Comparison of ENCODE assay signal across 11 cellular contexts in the genomic region with DNA sequence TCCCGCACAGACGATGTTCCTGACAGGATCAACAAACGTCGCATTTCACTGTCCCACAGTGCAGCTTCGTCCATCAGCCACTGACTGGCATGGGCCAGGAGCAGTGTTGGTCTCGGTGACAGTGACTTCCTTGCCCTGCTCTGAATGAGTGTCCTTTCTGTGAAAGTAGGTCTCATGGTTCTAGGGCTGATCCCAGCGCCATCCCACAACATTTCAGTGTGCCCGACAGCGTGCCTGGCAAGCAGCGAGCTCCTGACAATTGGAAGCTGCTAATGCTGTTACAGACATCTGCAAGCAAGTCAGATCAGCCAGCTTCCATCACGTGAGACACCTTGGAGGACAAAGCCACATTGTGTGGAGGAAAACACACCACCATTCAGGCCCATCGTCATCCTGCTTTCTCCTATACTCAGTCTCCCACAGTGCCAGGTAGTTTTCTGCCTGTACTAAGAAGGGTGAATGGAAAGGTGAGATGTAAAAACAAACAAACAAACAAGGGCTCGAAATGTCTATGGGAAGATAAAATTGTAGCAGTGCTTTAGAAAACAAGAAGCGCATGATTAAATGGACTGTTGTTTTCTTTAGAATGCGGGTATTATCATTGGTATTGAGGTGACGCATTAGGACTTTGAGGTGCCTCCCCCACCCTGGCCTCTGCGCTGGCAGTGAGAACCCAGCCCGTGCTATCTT. TPM values are rescaled to one million over a fixed set of nuclear protein-coding genes. Genes with fewer than 3 reads are reported as not detected.
DNase-seq lines count a peak whose midpoint lies in the region; ATAC-seq, FAIRE-seq and TF ChIP-seq lines count a peak whose summit lies in the region.
"Had no signal": no experiment of that assay in that cellular context is flagged by ENCODE, and none has a peak within 500 bp of the region (broad histone marks: within the 10 kb centered on the region; RNA-seq: fewer than 3 reads in every experiment).

No MANE protein-coding gene starts in this region.

- H3K23me2 ChIP-seq in H1 (ENCODE audit: low read depth, low read length), result no peaks in the 10 kb centered on the region

- H3K56ac ChIP-seq in H1 (replicated peaks; ENCODE audit: insufficient read length, low read depth, low read length) (no peak overlapping the region), mesendoderm (ENCODE audit: low read length) (peak overlapping the region; percentile 66)

- H4K91ac ChIP-seq in H1 (replicated peaks; ENCODE audit: insufficient read length, low read length), result peak overlapping the region; percentile 20

- H3K4me3 ChIP-seq in H1 (ENCODE audit: extremely low read depth in 1 of 4, insufficient read depth in 2 of 4, low read depth in 3 of 4, low read length in 4 of 4) (no peak overlapping the region), mesendoderm (ENCODE audit: low read length) (no peak overlapping the region), upper lobe of left lung (no peak overlapping the region)

- TF ChIP-seq RAD21 in H1 (IDR thresholded peaks at IDR 0.05 in 1 of 2, conservative IDR thresholded peaks at IDR 0.05 in 1 of 2; ENCODE audit: low read depth in 2 of 2, low read length in 2 of 2), result no peak

- H3K18ac ChIP-seq in H1 (ENCODE audit: extremely low read depth, low read length), result peak overlapping the region; percentile 14
- peak overlapping the region; percentile 8 for H3K18ac ChIP-seq in mesendoderm (ENCODE audit: low read length)

- peak overlapping the region; percentile 0; the same call in 1 of the 2 replicates for H2BK15ac ChIP-seq in H1 (ENCODE audit: low read length)
- H2BK15ac ChIP-seq in mesendoderm (replicated peaks; ENCODE audit: low read depth), result no peak overlapping the region

- H2BK120ac ChIP-seq in H1 (replicated peaks; ENCODE audit: low read depth, low read length) (peak overlapping the region; percentile 1), mesendoderm (ENCODE audit: low read depth, low read length) (no peak overlapping the region)

- POLR2A ChIA-PET in H1 (lab: Charles Lee; ENCODE audit: partially characterized antibody), result interaction anchor here (0.6 to 0.9 kb wide), 3 partner anchors 9 to 60 kb away, joined by 3 to 4 read pairs (median 3); no protein-coding TSS in a partner anchor

- peak; percentile 16 for DNase-seq in NCI-H1105 (lab: John Stamatoyannopoulos, UW)
- no peak for DNase-seq in NCI-H1105 treated with DMSO at 0.1 percent for 48 hours (lab: John Stamatoyannopoulos, UW)
- no peak for DNase-seq in H1 (ENCODE audit: low read depth in 1 of 2, low spot score in 2 of 2)
- no peak for DNase-seq in mesendoderm
- DNase-seq in upper lobe of left lung, result no peak
- DNase-seq in stimulated activated CD4-positive, alpha-beta T cell treated with anti-CD3 and anti-CD28 coated beads, Interleukin-4, amount 100 ng/mL, for 1 hour, result no peak
- DNase-seq: 8988T; activated T-cell treated with anti-CD3 and anti-CD28 coated beads, Interleukin-2, amount 50 U/mL, for 48 hours; NK-92 treated with Interleukin-12 subunit alpha and Interleukin-12 subunit beta, amount 100 ng/mL, for 24 hours had no signal

- WGBS in H1 (ENCODE audit: extremely low coverage in 1 of 2, insufficient coverage in 1 of 2, insufficient read length in 1 of 2, insufficient replicate concordance in 2 of 2, low coverage in 1 of 2, low lambda C conversion rate in 2 of 2, missing lambda C conversion rate in 1 of 2), 2 experiments, result 81% methylated on average over 18 of the region's 18 CpGs; no CpG with 5 or more reads in 1 of the 2 experiments
- WGBS in mesendoderm (ENCODE audit: extremely low coverage, insufficient coverage, low lambda C conversion rate), result no CpG with 5 or more reads among the region's 18 CpGs
- 60 to 64% methylated on average over 18 of the region's 18 CpGs for WGBS in upper lobe of left lung, 2 donors

- no peak overlapping the region for H3K4ac ChIP-seq in H1 (replicated peaks; ENCODE audit: insufficient read length, low read depth, low read length)
- H3K4ac ChIP-seq in mesendoderm (ENCODE audit: low read depth, low read length), result no peak overlapping the region

- H3K9me3 ChIP-seq in H1 (ENCODE audit: insufficient read depth in 2 of 2, low read depth in 1 of 2, low read length in 1 of 2), result no peaks in the 10 kb centered on the region
- no peaks in the 10 kb centered on the region for H3K9me3 ChIP-seq in upper lobe of left lung

- ATAC-seq in upper lobe of left lung (ENCODE audit: low FRiP score in 2 of 2), result no peak
- no peak for ATAC-seq in GM21619 (IDR thresholded peaks at IDR 0.05; ENCODE audit: unreplicated experiment)
- ATAC-seq in HG03432 (IDR thresholded peaks at IDR 0.05; ENCODE audit: unreplicated experiment), result no peak

- H4K5ac ChIP-seq in H1 (ENCODE audit: insufficient read length, low read depth, low read length) (no peak overlapping the region), mesendoderm (ENCODE audit: low read length) (no peak overlapping the region)

- peak overlapping the region in 1 of 4 experiments; percentile 29; a peak in 2 of 7 replicates for H3K9ac ChIP-seq in H1 (replicated peaks in 1 of 4; ENCODE audit: extremely low read depth in 1 of 4, low read depth in 3 of 4, low read length in 3 of 4)
- no peak overlapping the region for H3K9ac ChIP-seq in mesendoderm (ENCODE audit: low read length)

- TF ChIP-seq EP300 in H1 (IDR thresholded peaks at IDR 0.05; ENCODE audit: borderline replicate concordance in 1 of 2, low read depth in 2 of 2, low read length in 2 of 2) (no peak), upper lobe of left lung (IDR thresholded peaks at IDR 0.05) (no peak)

- H3K79me1 ChIP-seq in H1 (ENCODE audit: low read depth, low read length) (no peaks in the 10 kb centered on the region), mesendoderm (ENCODE audit: low read length) (no peaks in the 10 kb centered on the region)

- peak overlapping the region; percentile 84 for H2BK12ac ChIP-seq in H1 (ENCODE audit: low read depth, low read length)

- H2BK5ac ChIP-seq in H1 (ENCODE audit: low read depth, low read length) (peak overlapping the region; percentile 37), mesendoderm (ENCODE audit: low read length) (peak overlapping the region; percentile 6)

- no peak overlapping the region for H2AFZ ChIP-seq in H1 (ENCODE audit: low read length)

- H2AK5ac ChIP-seq in H1 (ENCODE audit: low read depth, low read length) (peak overlapping the region; percentile 69; the same call in 1 of the 2 replicates), mesendoderm (ENCODE audit: low read length) (no peak overlapping the region)

- H2BK20ac ChIP-seq in H1 (ENCODE audit: low read length), result peak overlapping the region; percentile 2

- no peak overlapping the region for H3K14ac ChIP-seq in H1 (ENCODE audit: insufficient read length)

- H3K79me2 ChIP-seq in H1 (ENCODE audit: control insufficient read depth in 1 of 2, insufficient read depth in 2 of 2, low read length in 2 of 2), result no peaks in the 10 kb centered on the region
- no peaks in the 10 kb centered on the region for H3K79me2 ChIP-seq in mesendoderm (ENCODE audit: control insufficient read depth, insufficient read depth, low read length)

- TF ChIP-seq POLR2A in H1 (IDR thresholded peaks at IDR 0.05; ENCODE audit: control extremely low read depth in 1 of 2, low read depth in 2 of 2, low read length in 2 of 2) (no peak), upper lobe of left lung (IDR thresholded peaks at IDR 0.05) (no peak)

- H3K27me3 ChIP-seq in H1 (replicated peaks in 1 of 4; ENCODE audit: control insufficient read depth in 3 of 4, extremely low read depth in 1 of 4, insufficient read depth in 3 of 4, low read length in 3 of 4) (no peaks in the 10 kb centered on the region), mesendoderm (ENCODE audit: insufficient read depth, low read length, poor library complexity) (no peaks in the 10 kb centered on the region), upper lobe of left lung (no peaks in the 10 kb centered on the region)

- peak overlapping the region in 1 of 2 experiments; percentile 47; a peak in 2 of 4 replicates for H3K4me2 ChIP-seq in H1 (ENCODE audit: insufficient read depth in 1 of 2, low read depth in 2 of 2, low read length in 2 of 2)
- H3K4me2 ChIP-seq in mesendoderm (ENCODE audit: low read length), result no peak overlapping the region

- FAIRE-seq in H1 (lab: Jason Lieb, UNC), result no peak

- H4K8ac ChIP-seq in H1 (ENCODE audit: extremely low read depth, insufficient read depth, low read length), result peak overlapping the region; percentile 66
- no peak overlapping the region for H4K8ac ChIP-seq in mesendoderm (ENCODE audit: low read depth, low read length)

- CTCF ChIA-PET in H1 (lab: Charles Lee; ENCODE audit: partially characterized antibody), result interaction anchor here (1.3 to 3.3 kb wide), 3 partner anchors 11 to 311 kb away, joined by 4 to 23 read pairs (median 16); no protein-coding TSS in a partner anchor

- peak overlapping the region; percentile 61 for H3K27ac ChIP-seq in H1 (ENCODE audit: low read depth, low read length)
- peak overlapping the region; percentile 7 for H3K27ac ChIP-seq in mesendoderm (ENCODE audit: low read depth, low read length)
- H3K27ac ChIP-seq in upper lobe of left lung, result peak overlapping the region; percentile 62 to 81 (median 76)

- H3K23ac ChIP-seq in H1 (ENCODE audit: insufficient read length) (no peak overlapping the region), mesendoderm (ENCODE audit: low read length) (peak overlapping the region; percentile 85)

- no peaks in the 10 kb centered on the region; a peak in 1 of 8 replicates for H3K36me3 ChIP-seq in H1 (ENCODE audit: control insufficient read depth in 2 of 4, insufficient read depth in 4 of 4, low read length in 3 of 4)
- no peaks in the 10 kb centered on the region for H3K36me3 ChIP-seq in mesendoderm (ENCODE audit: control insufficient read depth, insufficient read depth, low read length)
- H3K36me3 ChIP-seq in upper lobe of left lung, result peaks cover 0 to 10% (median 2%) of the 10 kb centered on the region in 4 donors

- no peaks in the 10 kb centered on the region for H4K20me1 ChIP-seq in H1 (replicated peaks in 1 of 2; ENCODE audit: control insufficient read depth in 1 of 2, insufficient read depth in 2 of 2, low read length in 2 of 2)

- no peak for TF ChIP-seq CTCF in H1 (IDR thresholded peaks at IDR 0.05; ENCODE audit: control extremely low read depth in 1 of 3, insufficient read depth in 1 of 3, low read depth in 1 of 3, low read length in 3 of 3)
- peak in 1 of 6 experiments; percentile 8 for TF ChIP-seq CTCF in upper lobe of left lung (IDR thresholded peaks at IDR 0.05)

- H3K4me1 ChIP-seq in H1 (replicated peaks in 1 of 4; ENCODE audit: control insufficient read depth in 3 of 4, insufficient read depth in 4 of 4, low read length in 3 of 4) (peaks cover 4 to 19% (median 12%) of the 10 kb centered on the region in 4 experiments), mesendoderm (ENCODE audit: control insufficient read depth, low read depth, low read length) (peaks cover 6% of the 10 kb centered on the region), upper lobe of left lung (peaks cover 36 to 42% (median 39%) of the 10 kb centered on the region in 4 donors)

RNA-seq across cellular contexts. Expression of gene ERRFI1, which starts 21.9 kb away (rescaled TPM):
- 46.1 TPM in 2 replicates for total RNA-seq in H1 (2021; fragmentation: NEBNext Ultra II Directional; extraction: Animal tissue kit (Norgen Biotek cat#: 25700))
- polyA plus RNA-seq in H1 (2011; rRNA removed), result 18.2 and 23.4 TPM in 2 replicates
- polyA plus RNA-seq in H1 (2011; cell fraction: cytosol; rRNA removed), result 20.6 TPM
- polyA plus RNA-seq in H1 (2011; cell fraction: nucleus; rRNA removed), result 12.9 TPM
- 18.2 to 29.2 TPM (median 23.7 TPM) in 4 replicates for polyA plus RNA-seq in H1 (2012, experiment 1 of 2)
- polyA plus RNA-seq in H1 (2012, experiment 2 of 2), result 6.5 TPM
- polyA plus RNA-seq in H1 (2013, experiment 1 of 2), result 43.2 TPM
- 43.3 TPM for polyA plus RNA-seq in H1 (2013, experiment 2 of 2)
- 17.3 and 18.7 TPM in 2 replicates for polyA minus RNA-seq in H1 (2011; rRNA and poly(A)+ RNA removed)
- 9.9 TPM for polyA minus RNA-seq in H1 (2011; cell fraction: cytosol; rRNA and poly(A)+ RNA removed)
- polyA minus RNA-seq in H1 (2011; cell fraction: nucleus; rRNA and poly(A)+ RNA removed), result 16.3 TPM
- 16.0 TPM for polyA plus RNA-seq in mesendoderm (2013, experiment 1 of 2)
- polyA plus RNA-seq in mesendoderm (2013, experiment 2 of 2), result 17.5 TPM
- 100 to 1,000 TPM in 1 of 6 donors, 10 to 100 TPM in 5; 30.4 to 164 (median 84.6) TPM for total RNA-seq in upper lobe of left lung

RNA-seq across cellular contexts. Expression of gene PARK7, which starts 42.7 kb away (rescaled TPM):
- total RNA-seq in H1 (2021; fragmentation: NEBNext Ultra II Directional; extraction: Animal tissue kit (Norgen Biotek cat#: 25700)), result 377 and 383 TPM in 2 replicates
- 146 and 206 TPM in 2 replicates for polyA plus RNA-seq in H1 (2011; rRNA removed)
- polyA plus RNA-seq in H1 (2011; cell fraction: cytosol; rRNA removed), result 309 TPM
- polyA plus RNA-seq in H1 (2011; cell fraction: nucleus; rRNA removed), result 64.1 TPM
- 445 to 532 TPM (median 477 TPM) in 4 replicates for polyA plus RNA-seq in H1 (2012, experiment 1 of 2)
- 132 TPM for polyA plus RNA-seq in H1 (2012, experiment 2 of 2)
- polyA plus RNA-seq in H1 (2013, experiment 1 of 2), result 265 TPM
- 265 TPM for polyA plus RNA-seq in H1 (2013, experiment 2 of 2)
- 67.8 and 86.5 TPM in 2 replicates for polyA minus RNA-seq in H1 (2011; rRNA and poly(A)+ RNA removed)
- polyA minus RNA-seq in H1 (2011; cell fraction: cytosol; rRNA and poly(A)+ RNA removed), result 67.4 TPM
- 45.1 TPM for polyA minus RNA-seq in H1 (2011; cell fraction: nucleus; rRNA and poly(A)+ RNA removed)
- polyA plus RNA-seq in mesendoderm (2013, experiment 1 of 2), result 277 TPM
- polyA plus RNA-seq in mesendoderm (2013, experiment 2 of 2), result 273 TPM
- total RNA-seq in upper lobe of left lung, result 100 to 1,000 TPM in 4 of 6 donors, 10 to 100 TPM in 2; 52.4 to 217 (median 130) TPM

Comparison
In these comparisons a context has a peak if more than half of its experiments do, and no peak if none do; other contexts are left out.
1. H3K27ac ChIP-seq: peak in every context shown above with its lines; median percentile 76 in upper lobe of left lung; 61 in H1; 7 in mesendoderm.